In genomic region chr14:54690887-54691286, GRCh38 we compare ENCODE assay signal across 12 cellular contexts.
DNase-seq lines count a peak whose midpoint lies in the region; ATAC-seq and TF ChIP-seq lines count a peak whose summit lies in the region.
"Had no signal": no experiment of that assay in that cellular context is flagged by ENCODE, and none has a peak within 500 bp of the region (broad histone marks: within the 10 kb centered on the region; RNA-seq: fewer than 3 reads in every experiment).

No MANE protein-coding gene starts in this region.

- H3K4me2 ChIP-seq in GM23338 (no peak overlapping the region), IMR-90 (ENCODE audit: low read depth, low read length) (no peak overlapping the region), smooth muscle cell (no peak overlapping the region)
- H3K4me2 ChIP-seq: KMS-11 had no signal

- CTCF ChIA-PET in IMR-90 (lab: Yijun Ruan, JAX): interaction anchor here (0.6 to 1.7 kb wide), 12 partner anchors 10 to 133 kb away, joined by 3 to 8 read pairs (median 4); no protein-coding TSS in a partner anchor
- CTCF ChIA-PET in CD4-positive, alpha-beta memory T cell (lab: Charles Lee; ENCODE audit: partially characterized antibody): interaction anchor here (0.6 to 5.2 kb wide), 11 partner anchors 10 to 328 kb away, joined by 3 to 73 read pairs (median 4); partner anchors contain the start of genes CGRRF1 and SAMD4A
- CTCF ChIA-PET in activated CD8-positive, alpha-beta T cell treated with anti-CD3 and anti-CD28 coated beads for 36 hours (lab: Charles Lee): interaction anchor here (0.8 to 2.6 kb wide), 23 partner anchors 11 to 128 kb away, joined by 3 to 22 read pairs (median 4); partner anchors contain the start of gene SAMD4A

- H3K36me3 Mint-ChIP-seq in GM23338 (ENCODE audit: low read depth): no peaks in the 10 kb centered on the region
- H3K36me3 Mint-ChIP-seq in CD4-positive, alpha-beta memory T cell: no peaks in the 10 kb centered on the region
- H3K36me3 Mint-ChIP-seq in activated CD8-positive, alpha-beta T cell treated with anti-CD3 and anti-CD28 coated beads for 36 hours (ENCODE audit: low read depth): no peaks in the 10 kb centered on the region
- H3K36me3 Mint-ChIP-seq: activated naive CD4-positive, alpha-beta T cell treated with anti-CD3 and anti-CD28 coated beads, Interleukin-2, amount 10 ng/mL, durations not matched to agents 7 days and 5 days had no signal

- POLR2A ChIA-PET in IMR-90 (lab: Charles Lee; ENCODE audit: unreplicated experiment): interaction anchor here (0.6 to 0.9 kb wide), 2 partner anchors 112 to 125 kb away, joined by 11 to 21 read pairs; no protein-coding TSS in a partner anchor
- POLR2A ChIA-PET in CD4-positive, alpha-beta memory T cell (lab: Charles Lee; ENCODE audit: partially characterized antibody): no interaction called here
- POLR2A ChIA-PET in activated CD8-positive, alpha-beta T cell treated with anti-CD3 and anti-CD28 coated beads for 36 hours (lab: Charles Lee): interaction anchor here (1.2 kb wide), 1 partner anchor 88 kb away, joined by 3 read pairs; no protein-coding TSS in a partner anchor

- dilution Hi-C loops in IMR-90 (cut with HindIII; ENCODE audit: low sequenced_read_pairs, unreplicated experiment): no loop called here

- H3K36me3 ChIP-seq in GM23338 (ENCODE audit: insufficient read depth): no peaks in the 10 kb centered on the region
- no peaks in the 10 kb centered on the region; the same call in none of the 2 replicates for H3K36me3 ChIP-seq in IMR-90 (ENCODE audit: control insufficient read depth, insufficient read depth, low read length)
- no peaks in the 10 kb centered on the region for H3K36me3 ChIP-seq in smooth muscle cell (ENCODE audit: low read depth)
- no peaks in the 10 kb centered on the region for H3K36me3 ChIP-seq in CD4-positive, alpha-beta memory T cell (ENCODE audit: insufficient read depth, low read length)
- H3K36me3 ChIP-seq: esophagus squamous epithelium had no signal

- intact Hi-C loops in IMR-90 (cut with micrococcal nuclease) (loop anchor here (1.0 kb wide), 1 partner anchor 124 kb away; the partner anchor contains the start of gene SAMD4A), right cardiac atrium (cut with DNase I) (loop anchor here (1.0 to 10.0 kb wide), 5 partner anchors 74 to 124 kb away; partner anchors contain the start of gene SAMD4A (in 2 of the 4))
- intact Hi-C loops in CD4-positive, alpha-beta memory T cell (cut with micrococcal nuclease): loop anchor here (1.0 kb wide), 1 partner anchor 127 kb away; no protein-coding TSS in a partner anchor
- intact Hi-C loops in activated CD8-positive, alpha-beta T cell treated with anti-CD3 and anti-CD28 coated beads for 36 hours (cut with micrococcal nuclease): loop anchor here (5.0 kb wide), 1 partner anchor 119 kb away; no protein-coding TSS in a partner anchor

- H2BK5ac ChIP-seq in IMR-90 (ENCODE audit: low read depth, low read length, poor library complexity, severe bottlenecking): no peak overlapping the region

- H4K20me1 ChIP-seq in GM23338 (replicated peaks; ENCODE audit: insufficient read depth) (no peaks in the 10 kb centered on the region), IMR-90 (ENCODE audit: insufficient read depth, low read length) (peaks cover 72% of the 10 kb centered on the region), smooth muscle cell (ENCODE audit: low read depth) (peaks cover 36% of the 10 kb centered on the region)

- H3K9me2 ChIP-seq in GM23338 (ENCODE audit: insufficient read depth): peaks cover 7% of the 10 kb centered on the region; the same call in 1 of the 2 replicates

- H3K18ac ChIP-seq in IMR-90 (ENCODE audit: low read depth, low read length): no peak overlapping the region

- no TSS peak for BruUV-seq in IMR-90 (replicated peaks; lab: Mats Ljungman, UMichigan)

- H3F3A ChIP-seq in GM23338 (replicated peaks; ENCODE audit: low read depth) (no peaks in the 10 kb centered on the region), smooth muscle cell (ENCODE audit: low read depth) (peaks cover 9% of the 10 kb centered on the region)

- H2AK9ac ChIP-seq in IMR-90 (replicated peaks; ENCODE audit: low read depth, low read length, poor library complexity): no peak overlapping the region

- H3K9ac ChIP-seq in IMR-90 (ENCODE audit: low read depth, low read length) (no peak overlapping the region), smooth muscle cell (ENCODE audit: low read depth) (no peak overlapping the region)
- H3K9ac ChIP-seq: KMS-11 had no signal

- peaks cover 45% of the 10 kb centered on the region for H3K9me1 ChIP-seq in IMR-90 (ENCODE audit: insufficient read depth, low read length)

- no peaks in the 10 kb centered on the region for H3K9me3 Mint-ChIP-seq in GM23338
- no peaks in the 10 kb centered on the region for H3K9me3 Mint-ChIP-seq in CD4-positive, alpha-beta memory T cell
- H3K9me3 Mint-ChIP-seq in activated CD8-positive, alpha-beta T cell treated with anti-CD3 and anti-CD28 coated beads for 36 hours: no peaks in the 10 kb centered on the region
- H3K9me3 Mint-ChIP-seq: activated CD4-positive, alpha-beta memory T cell treated with anti-CD3 and anti-CD28 coated beads, Interleukin-2, amount 10 ng/mL, durations not matched to agents 7 days and 5 days; activated naive CD4-positive, alpha-beta T cell treated with anti-CD3 and anti-CD28 coated beads, Interleukin-2, amount 10 ng/mL, durations not matched to agents 7 days and 5 days had no signal

- H3K4me1 ChIP-seq in GM23338 (ENCODE audit: insufficient read depth) (peaks cover 21% of the 10 kb centered on the region; the same call in 1 of the 2 replicates), IMR-90 (ENCODE audit: control insufficient read depth, insufficient read depth, low read length) (peaks cover 23% of the 10 kb centered on the region), right cardiac atrium (ENCODE audit: control insufficient read depth, insufficient read depth, low read length) (peaks cover 10% of the 10 kb centered on the region), smooth muscle cell (ENCODE audit: low read depth) (peaks cover 2% of the 10 kb centered on the region)
- H3K4me1 ChIP-seq in CD4-positive, alpha-beta memory T cell (ENCODE audit: insufficient read depth, low read length): no peaks in the 10 kb centered on the region

- no peak for TF ChIP-seq RAD21 in IMR-90 (IDR thresholded peaks at IDR 0.05; ENCODE audit: low read length)

- TF ChIP-seq POLR2A in IMR-90 (IDR thresholded peaks at IDR 0.05; ENCODE audit: low read depth, low read length): no peak

- H3K56ac ChIP-seq in IMR-90 (ENCODE audit: extremely low read depth, insufficient read depth, low read length): no peak overlapping the region

- DNase-seq in GM23338 (ENCODE audit: low spot score): no peak
- no peak for DNase-seq in IMR-90
- no peak for DNase-seq in right cardiac atrium
- DNase-seq in smooth muscle cell (lab: John Stamatoyannopoulos, UW; ENCODE audit: unreplicated experiment): no peak
- no peak for DNase-seq in CD4-positive, alpha-beta memory T cell
- DNase-seq in activated CD8-positive, alpha-beta T cell treated with anti-CD3 and anti-CD28 coated beads for 36 hours: no peak
- no peak for DNase-seq in RKO (ENCODE audit: low spot score)
- DNase-seq: esophagus squamous epithelium, NCI-H2227 treated with DMSO at 0.1 percent for 48 hours had no signal

- H3K27ac ChIP-seq in GM23338 (ENCODE audit: low read depth) (no peak overlapping the region; the same call in 1 of the 2 replicates), IMR-90 (ENCODE audit: insufficient read depth, low read length) (no peak overlapping the region), right cardiac atrium (ENCODE audit: low read length) (peak overlapping the region; percentile 62), smooth muscle cell (ENCODE audit: low read depth) (peak overlapping the region; percentile 58)
- no peak overlapping the region for H3K27ac ChIP-seq in CD4-positive, alpha-beta memory T cell (ENCODE audit: low read depth, low read length)
- H3K27ac ChIP-seq: KMS-11 had no signal

- no peak overlapping the region for H4K91ac ChIP-seq in IMR-90 (ENCODE audit: insufficient read depth, low read depth, low read length)

- H3K79me2 ChIP-seq in GM23338 (replicated peaks; ENCODE audit: insufficient read depth): 0 out of 2 replicates have a peak, but pooled peaks cover 11% of the 10 kb centered on the region
- H3K79me2 ChIP-seq in smooth muscle cell (ENCODE audit: low read depth): peaks cover 66% of the 10 kb centered on the region

- H3K79me1 ChIP-seq in IMR-90 (ENCODE audit: low read depth in 1 of 2, low read length in 2 of 2): peaks cover 72 to 92% of the 10 kb centered on the region in 2 experiments

- H3K9me3 ChIP-seq in IMR-90 (ENCODE audit: control insufficient read depth, insufficient read depth, low read length) (no peaks in the 10 kb centered on the region), right cardiac atrium (ENCODE audit: control insufficient read depth, low read length) (no peaks in the 10 kb centered on the region), smooth muscle cell (replicated peaks; ENCODE audit: low read depth) (no peaks in the 10 kb centered on the region)
- no peaks in the 10 kb centered on the region for H3K9me3 ChIP-seq in CD4-positive, alpha-beta memory T cell (ENCODE audit: control insufficient read depth in 1 of 2, low read length in 2 of 2)
- H3K9me3 ChIP-seq: esophagus squamous epithelium had no signal

- TF ChIP-seq CTCF in GM23338 (conservative IDR thresholded peaks at IDR 0.05; ENCODE audit: low read depth in 2 of 2) (no peak), IMR-90 (conservative IDR thresholded peaks at IDR 0.05; ENCODE audit: low read depth, low read length) (no peak), smooth muscle cell (IDR thresholded peaks at IDR 0.05; ENCODE audit: borderline replicate concordance, insufficient read depth, poor library complexity, severe bottlenecking) (no peak)
- no peak for TF ChIP-seq CTCF in activated CD8-positive, alpha-beta T cell treated with anti-CD3 and anti-CD28 coated beads for 36 hours (IDR thresholded peaks at IDR 0.05)

- no peak overlapping the region; the same call in 1 of the 2 replicates for H3K14ac ChIP-seq in IMR-90 (replicated peaks; ENCODE audit: low read depth, low read length)

- H2BK120ac ChIP-seq in IMR-90 (ENCODE audit: low read depth, low read length): no peak overlapping the region

- in situ Hi-C loops in IMR-90 (cut with MboI; ENCODE audit: low sequenced_read_pairs): no loop called here

- WGBS in IMR-90 (ENCODE audit: extremely low coverage in 2 of 2, insufficient read length in 1 of 2), 2 experiments: no CpG with 5 or more reads among the region's 2 CpGs
- WGBS in right cardiac atrium: 87% methylated on average over 2 of the region's 2 CpGs
- WGBS in smooth muscle cell (ENCODE audit: low lambda C conversion rate): 91% methylated on average over 2 of the region's 2 CpGs

- no peak overlapping the region for H4K8ac ChIP-seq in IMR-90 (ENCODE audit: low read depth in 2 of 2, low read length in 2 of 2)

- H3K27me3 ChIP-seq in GM23338 (ENCODE audit: insufficient read depth) (no peaks in the 10 kb centered on the region), IMR-90 (ENCODE audit: control insufficient read depth, insufficient read depth, low read length) (no peaks in the 10 kb centered on the region), right cardiac atrium (ENCODE audit: control insufficient read depth, insufficient read depth) (no peaks in the 10 kb centered on the region), smooth muscle cell (ENCODE audit: low read depth) (no peaks in the 10 kb centered on the region)
- H3K27me3 ChIP-seq in CD4-positive, alpha-beta memory T cell (ENCODE audit: insufficient read depth, low read length): no peaks in the 10 kb centered on the region
- H3K27me3 ChIP-seq: esophagus squamous epithelium had no signal

- H3K23ac ChIP-seq in IMR-90 (ENCODE audit: low read depth, low read length): no peak overlapping the region; the same call in 1 of the 2 replicates

- H2AK5ac ChIP-seq in IMR-90 (ENCODE audit: low read depth, low read length): peak overlapping the region; percentile 27; the same call in 1 of the 2 replicates

- H3K4me3 ChIP-seq in GM23338: no peak overlapping the region
- no peak overlapping the region for H3K4me3 ChIP-seq in IMR-90 (ENCODE audit: insufficient read depth, low read depth, low read length)
- H3K4me3 ChIP-seq in right cardiac atrium (ENCODE audit: low read length): no peak overlapping the region
- H3K4me3 ChIP-seq in smooth muscle cell: no peak overlapping the region
- H3K4me3 ChIP-seq in CD4-positive, alpha-beta memory T cell (ENCODE audit: low read length in 2 of 2): no peak overlapping the region
- H3K4me3 ChIP-seq: esophagus squamous epithelium had no signal

- peak overlapping the region; percentile 34 for H3K4ac ChIP-seq in IMR-90 (ENCODE audit: low read depth, low read length)

- ATAC-seq in GM23338: peak; percentile 57
- no peak for ATAC-seq in IMR-90 (ENCODE audit: low read depth)
- ATAC-seq in right cardiac atrium: no peak
- no peak for ATAC-seq in activated CD8-positive, alpha-beta T cell treated with anti-CD3 and anti-CD28 coated beads for 36 hours

- H3K4me1 Mint-ChIP-seq in GM23338: peaks cover 21% of the 10 kb centered on the region
- H3K4me1 Mint-ChIP-seq in CD4-positive, alpha-beta memory T cell: no peaks in the 10 kb centered on the region
- H3K4me1 Mint-ChIP-seq in activated CD8-positive, alpha-beta T cell treated with anti-CD3 and anti-CD28 coated beads for 36 hours (ENCODE audit: low read depth): peaks cover 24% of the 10 kb centered on the region
- H3K4me1 Mint-ChIP-seq: activated naive CD4-positive, alpha-beta T cell treated with anti-CD3 and anti-CD28 coated beads, Interleukin-2, amount 10 ng/mL, durations not matched to agents 7 days and 5 days had no signal

- H2AFZ ChIP-seq in GM23338 (no peak overlapping the region), IMR-90 (replicated peaks; ENCODE audit: low read length, poor library complexity) (no peak overlapping the region), smooth muscle cell (ENCODE audit: low read depth) (no peak overlapping the region)

- H2BK15ac ChIP-seq in IMR-90 (ENCODE audit: low read depth, low read length): no peak overlapping the region

- H2BK20ac ChIP-seq in IMR-90 (ENCODE audit: low read depth, low read length): no peak overlapping the region

- H3K27me3 Mint-ChIP-seq in GM23338 (ENCODE audit: insufficient read depth, low read depth, poor library complexity): peaks cover 8% of the 10 kb centered on the region
- H3K27me3 Mint-ChIP-seq in CD4-positive, alpha-beta memory T cell: peaks cover 2 to 4% of the 10 kb centered on the region in 2 donors
- peaks cover 32% of the 10 kb centered on the region for H3K27me3 Mint-ChIP-seq in activated CD8-positive, alpha-beta T cell treated with anti-CD3 and anti-CD28 coated beads for 36 hours

- no peak overlapping the region for H4K5ac ChIP-seq in IMR-90 (ENCODE audit: low read depth, low read length)

- H3K4me3 Mint-ChIP-seq in GM23338: no peak overlapping the region
- H3K4me3 Mint-ChIP-seq in CD4-positive, alpha-beta memory T cell: no peak overlapping the region
- H3K4me3 Mint-ChIP-seq in activated CD8-positive, alpha-beta T cell treated with anti-CD3 and anti-CD28 coated beads for 36 hours: no peak overlapping the region
- H3K4me3 Mint-ChIP-seq: activated CD4-positive, alpha-beta memory T cell treated with anti-CD3 and anti-CD28 coated beads, Interleukin-2, amount 10 ng/mL, durations not matched to agents 7 days and 5 days; activated naive CD4-positive, alpha-beta T cell treated with anti-CD3 and anti-CD28 coated beads, Interleukin-2, amount 10 ng/mL, durations not matched to agents 7 days and 5 days had no signal

- peak overlapping the region; percentile 32; the same call in 1 of the 2 replicates for H3K27ac Mint-ChIP-seq in GM23338
- peak overlapping the region in 1 of 7 donors; percentile 38 for H3K27ac Mint-ChIP-seq in CD4-positive, alpha-beta memory T cell
- no peak overlapping the region for H3K27ac Mint-ChIP-seq in activated CD8-positive, alpha-beta T cell treated with anti-CD3 and anti-CD28 coated beads for 36 hours
- H3K27ac Mint-ChIP-seq: activated CD4-positive, alpha-beta memory T cell treated with anti-CD3 and anti-CD28 coated beads, Interleukin-2, amount 10 ng/mL, durations not matched to agents 7 days and 5 days; activated naive CD4-positive, alpha-beta T cell treated with anti-CD3 and anti-CD28 coated beads, Interleukin-2, amount 10 ng/mL, durations not matched to agents 7 days and 5 days had no signal

Comparison
In these comparisons a context has a peak if more than half of its experiments do, and no peak if none do; other contexts are left out.
1. H3K27ac ChIP-seq: peak in right cardiac atrium (single experiment) and smooth muscle cell (single experiment); none in GM23338 (single experiment), IMR-90 (single experiment) and CD4-positive, alpha-beta memory T cell (single experiment).